ENCODE assay signal across 25 cellular contexts in the genomic region with DNA sequence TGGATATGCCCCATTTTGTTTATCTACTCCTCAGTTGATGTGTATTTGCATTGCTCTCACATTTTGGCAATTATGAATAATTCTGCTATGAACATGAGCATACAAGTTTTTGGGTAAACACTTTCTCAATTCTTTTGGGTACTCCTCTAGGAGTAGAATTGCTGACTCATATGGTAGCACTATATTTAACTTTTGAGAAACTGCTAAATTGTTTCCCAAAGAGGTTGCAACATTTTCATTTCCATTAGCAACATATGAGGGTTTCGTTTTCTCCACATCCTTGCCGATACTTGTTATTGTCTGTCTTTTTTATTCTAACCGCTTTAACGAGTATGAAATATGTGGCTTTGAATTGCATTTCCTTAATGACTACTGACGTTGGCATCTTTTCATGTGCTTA.
A peak's percentile ranks its signal among the peaks of the same experiment; 100 is the strongest.
DNase-seq lines count a peak whose midpoint lies in the region; ATAC-seq, FAIRE-seq and TF ChIP-seq lines count a peak whose summit lies in the region.
"Had no signal": no experiment of that assay in that cellular context is flagged by ENCODE, and none has a peak within 500 bp of the region (broad histone marks: within the 10 kb centered on the region; RNA-seq: fewer than 3 reads in every experiment).

No MANE protein-coding gene starts in this region.

- no peak overlapping the region for H2AFZ ChIP-seq in IMR-90 (replicated peaks; ENCODE audit: low read length, poor library complexity)
- H2AFZ ChIP-seq in OCI-LY7 (ENCODE audit: low read length) = no peak overlapping the region
- no peak overlapping the region for H2AFZ ChIP-seq in PC-3 (ENCODE audit: low read length)

- no peak overlapping the region for H2BK5ac ChIP-seq in IMR-90 (ENCODE audit: low read depth, low read length, poor library complexity, severe bottlenecking)

- TF ChIP-seq POLR2A in A549 (IDR thresholded peaks at IDR 0.05; ENCODE audit: low read length) (no peak), IMR-90 (IDR thresholded peaks at IDR 0.05; ENCODE audit: low read depth, low read length) (no peak)

- peaks cover 12% of the 10 kb centered on the region for H3K9me1 ChIP-seq in IMR-90 (ENCODE audit: insufficient read depth, low read length)

- TF ChIP-seq RAD21 in A549 (conservative IDR thresholded peaks at IDR 0.05 in 1 of 2, IDR thresholded peaks at IDR 0.05 in 1 of 2) (no peak), IMR-90 (IDR thresholded peaks at IDR 0.05; ENCODE audit: low read length) (no peak)

- H3K27me3 Mint-ChIP-seq in activated T-helper 1 cell treated with anti-CD3 and anti-CD28 coated beads, Interleukin-12 subunit alpha, Interleukin-12 subunit beta, Interleukin-2, Interleukin-4 antibody, amounts not matched to agents 30 ng/mL and 10 ng/mL and 1 ng/mL, durations not matched to agents 14 hours and 24 hours and 36 hours (ENCODE audit: insufficient read depth) = no peaks in the 10 kb centered on the region
- H3K27me3 Mint-ChIP-seq: activated CD4-positive, alpha-beta T cell treated with anti-CD3 and anti-CD28 coated beads, Interleukin-2, amount 10 ng/mL, durations not matched to agents 7 days and 5 days; naive thymus-derived CD4-positive, alpha-beta T cell had no signal

- in situ Hi-C loops in IMR-90 (cut with MboI; ENCODE audit: low sequenced_read_pairs) = loop anchor here (25.0 kb wide), 2 partner anchors 414 to 589 kb away; no protein-coding TSS in a partner anchor

- no TSS peak for BruUV-seq in IMR-90 (replicated peaks; lab: Mats Ljungman, UMichigan)
- BruUV-seq in OCI-LY7 (replicated peaks; lab: Mats Ljungman, UMichigan) = no TSS peak
- BruUV-seq in PC-3 (replicated peaks; lab: Mats Ljungman, UMichigan) = no TSS peak

- no peak overlapping the region for H2AK9ac ChIP-seq in IMR-90 (replicated peaks; ENCODE audit: low read depth, low read length, poor library complexity)

- H3K9ac ChIP-seq in IMR-90 (ENCODE audit: low read depth, low read length) = no peak overlapping the region
- no peak overlapping the region for H3K9ac ChIP-seq in PC-3 (ENCODE audit: low read length)

- no peak overlapping the region for H3K14ac ChIP-seq in IMR-90 (replicated peaks; ENCODE audit: low read depth, low read length)

- H3K36me3 ChIP-seq in IMR-90 (ENCODE audit: control insufficient read depth, insufficient read depth, low read length) (peaks cover 33% of the 10 kb centered on the region), OCI-LY7 (ENCODE audit: insufficient read depth, low read length) (no peaks in the 10 kb centered on the region), PC-3 (ENCODE audit: low read depth, low read length) (peaks cover 40% of the 10 kb centered on the region)
- H3K36me3 ChIP-seq: heart right ventricle, upper lobe of left lung had no signal

- H2BK15ac ChIP-seq in IMR-90 (ENCODE audit: low read depth, low read length) = no peak overlapping the region

- H3K9me3 Mint-ChIP-seq in activated T-helper 1 cell treated with anti-CD3 and anti-CD28 coated beads, Interleukin-12 subunit alpha, Interleukin-12 subunit beta, Interleukin-2, Interleukin-4 antibody, amounts not matched to agents 30 ng/mL and 10 ng/mL and 1 ng/mL, durations not matched to agents 14 hours and 24 hours and 36 hours = no peaks in the 10 kb centered on the region
- H3K9me3 Mint-ChIP-seq: activated CD4-positive, alpha-beta T cell treated with anti-CD3 and anti-CD28 coated beads, Interleukin-2, amount 10 ng/mL, durations not matched to agents 7 days and 5 days; naive thymus-derived CD4-positive, alpha-beta T cell had no signal

- CTCF ChIA-PET in A549 (lab: Yijun Ruan, JAX) (no interaction called here), IMR-90 (lab: Yijun Ruan, JAX) (no interaction called here), OCI-LY7 (lab: Charles Lee; ENCODE audit: unreplicated experiment) (no interaction called here), PC-3 (lab: Charles Lee) (no interaction called here)

- H3K23ac ChIP-seq in IMR-90 (ENCODE audit: low read depth, low read length) = no peak overlapping the region

- FAIRE-seq in A549 (lab: Jason Lieb, UNC) = no peak
- FAIRE-seq: D721Med, H54, RCC 7860 had no signal

- WGBS in A549 (ENCODE audit: missing lambda C conversion rate) = 91% methylated on average over 5 of the region's 5 CpGs
- WGBS in IMR-90 (ENCODE audit: extremely low coverage in 2 of 2, insufficient read length in 1 of 2), 2 experiments = no CpG with 5 or more reads among the region's 5 CpGs

- no peak overlapping the region for H4K8ac ChIP-seq in IMR-90 (ENCODE audit: low read depth in 2 of 2, low read length in 2 of 2)

- intact Hi-C loops in IMR-90 (cut with micrococcal nuclease) = no loop called here
- intact Hi-C loops in activated T-helper 1 cell treated with anti-CD3 and anti-CD28 coated beads, Interleukin-12 subunit alpha, Interleukin-12 subunit beta, Interleukin-2, Interleukin-4 antibody, amounts not matched to agents 30 ng/mL and 10 ng/mL and 1 ng/mL, durations not matched to agents 14 hours and 24 hours and 36 hours (cut with micrococcal nuclease) = no loop called here
- intact Hi-C loops in OCI-LY7 (cut with micrococcal nuclease; ENCODE audit: unreplicated experiment) = no loop called here
- intact Hi-C loops in PC-3 (cut with micrococcal nuclease) = no loop called here

- H3K27ac ChIP-seq in A549 (no peak overlapping the region), IMR-90 (ENCODE audit: insufficient read depth, low read length) (no peak overlapping the region), OCI-LY7 (ENCODE audit: low read depth, low read length, poor library complexity, severe bottlenecking) (no peak overlapping the region), PC-3 (ENCODE audit: low read length) (no peak overlapping the region)
- H3K27ac ChIP-seq: C4-2B, heart right ventricle, SK-N-MC, upper lobe of left lung, VCaP had no signal

- H4K5ac ChIP-seq in IMR-90 (ENCODE audit: low read depth, low read length) = no peak overlapping the region

- TF ChIP-seq CTCF in A549 (IDR thresholded peaks at IDR 0.05) = no peak
- TF ChIP-seq CTCF in IMR-90 (conservative IDR thresholded peaks at IDR 0.05; ENCODE audit: low read depth, low read length) = no peak
- no peak for TF ChIP-seq CTCF in OCI-LY7 (conservative IDR thresholded peaks at IDR 0.05; ENCODE audit: low read length)
- no peak for TF ChIP-seq CTCF in PC-3 (conservative IDR thresholded peaks at IDR 0.05; ENCODE audit: low read depth, low read length)

- no peak overlapping the region for H3K4me2 ChIP-seq in A549
- no peak overlapping the region for H3K4me2 ChIP-seq in IMR-90 (ENCODE audit: low read depth, low read length)
- H3K4me2 ChIP-seq in OCI-LY7 (ENCODE audit: low read length) = no peak overlapping the region
- H3K4me2 ChIP-seq in PC-3 (ENCODE audit: low read length) = no peak overlapping the region

- H3K4me3 Mint-ChIP-seq in activated T-helper 1 cell treated with anti-CD3 and anti-CD28 coated beads, Interleukin-12 subunit alpha, Interleukin-12 subunit beta, Interleukin-2, Interleukin-4 antibody, amounts not matched to agents 30 ng/mL and 10 ng/mL and 1 ng/mL, durations not matched to agents 14 hours and 24 hours and 36 hours = no peak overlapping the region
- H3K4me3 Mint-ChIP-seq: activated CD4-positive, alpha-beta T cell treated with anti-CD3 and anti-CD28 coated beads, Interleukin-2, amount 10 ng/mL, durations not matched to agents 7 days and 5 days; activated naive CD8-positive, alpha-beta T cell treated with anti-CD3 and anti-CD28 coated beads, Interleukin-2, amount 10 ng/mL, durations not matched to agents 7 days and 5 days; naive thymus-derived CD4-positive, alpha-beta T cell had no signal

- H3K79me1 ChIP-seq in IMR-90 (ENCODE audit: low read depth in 1 of 2, low read length in 2 of 2) = peaks cover 5 to 26% of the 10 kb centered on the region in 2 experiments; a peak in 3 of 4 replicates

- H3K27ac Mint-ChIP-seq in activated T-helper 1 cell treated with anti-CD3 and anti-CD28 coated beads, Interleukin-12 subunit alpha, Interleukin-12 subunit beta, Interleukin-2, Interleukin-4 antibody, amounts not matched to agents 30 ng/mL and 10 ng/mL and 1 ng/mL, durations not matched to agents 14 hours and 24 hours and 36 hours = peak overlapping the region; percentile 67
- H3K27ac Mint-ChIP-seq: activated CD4-positive, alpha-beta T cell treated with anti-CD3 and anti-CD28 coated beads, Interleukin-2, amount 10 ng/mL, durations not matched to agents 7 days and 5 days; activated naive CD8-positive, alpha-beta T cell treated with anti-CD3 and anti-CD28 coated beads, Interleukin-2, amount 10 ng/mL, durations not matched to agents 7 days and 5 days; naive thymus-derived CD4-positive, alpha-beta T cell had no signal

- H3K4me1 ChIP-seq in A549 = peaks cover 9% of the 10 kb centered on the region; the same call in 2 of the 3 replicates
- peaks cover 10% of the 10 kb centered on the region for H3K4me1 ChIP-seq in IMR-90 (ENCODE audit: control insufficient read depth, insufficient read depth, low read length)
- no peaks in the 10 kb centered on the region for H3K4me1 ChIP-seq in OCI-LY7 (ENCODE audit: insufficient read depth, low read length, poor library complexity, severe bottlenecking)
- peaks cover 23% of the 10 kb centered on the region for H3K4me1 ChIP-seq in PC-3 (ENCODE audit: insufficient read depth, low read length)

- H2AK5ac ChIP-seq in IMR-90 (ENCODE audit: low read depth, low read length) = no peak overlapping the region

- dilution Hi-C loops in IMR-90 (cut with HindIII; ENCODE audit: low sequenced_read_pairs, unreplicated experiment) = no loop called here

- no peak overlapping the region for H4K91ac ChIP-seq in IMR-90 (ENCODE audit: insufficient read depth, low read depth, low read length)

- H3K79me2 ChIP-seq in OCI-LY7 (ENCODE audit: insufficient read depth, low read depth, low read length) (no peaks in the 10 kb centered on the region), PC-3 (ENCODE audit: low read length) (peaks cover 6% of the 10 kb centered on the region; the same call in 1 of the 2 replicates)

- no peaks in the 10 kb centered on the region for H3K9me3 ChIP-seq in A549
- no peaks in the 10 kb centered on the region for H3K9me3 ChIP-seq in IMR-90 (ENCODE audit: control insufficient read depth, insufficient read depth, low read length)
- no peaks in the 10 kb centered on the region for H3K9me3 ChIP-seq in OCI-LY7 (ENCODE audit: low read length)
- H3K9me3 ChIP-seq in PC-3 (ENCODE audit: low read length) = no peaks in the 10 kb centered on the region
- H3K9me3 ChIP-seq: heart right ventricle, upper lobe of left lung had no signal

- no peaks in the 10 kb centered on the region for H4K20me1 ChIP-seq in IMR-90 (ENCODE audit: insufficient read depth, low read length)
- H4K20me1 ChIP-seq in OCI-LY7 (ENCODE audit: insufficient read depth, low read length) = no peaks in the 10 kb centered on the region
- H4K20me1 ChIP-seq in PC-3 (ENCODE audit: low read length) = no peaks in the 10 kb centered on the region

- POLR2A ChIA-PET in A549 (lab: Yijun Ruan, JAX) = no interaction called here
- POLR2A ChIA-PET in IMR-90 (lab: Charles Lee; ENCODE audit: unreplicated experiment) = no interaction called here
- POLR2A ChIA-PET in OCI-LY7 (lab: Charles Lee) = interaction anchor here (0.7 kb wide), 2 partner anchors 526 to 656 kb away, joined by 3 to 5 read pairs; no protein-coding TSS in a partner anchor
- POLR2A ChIA-PET in PC-3 (lab: Charles Lee; ENCODE audit: unreplicated experiment) = no interaction called here

- H3K36me3 Mint-ChIP-seq in activated T-helper 1 cell treated with anti-CD3 and anti-CD28 coated beads, Interleukin-12 subunit alpha, Interleukin-12 subunit beta, Interleukin-2, Interleukin-4 antibody, amounts not matched to agents 30 ng/mL and 10 ng/mL and 1 ng/mL, durations not matched to agents 14 hours and 24 hours and 36 hours (ENCODE audit: low read depth) = peaks cover 64% of the 10 kb centered on the region

- H3K4me3 ChIP-seq in A549 (no peak overlapping the region), IMR-90 (ENCODE audit: insufficient read depth, low read depth, low read length) (no peak overlapping the region), OCI-LY7 (ENCODE audit: low read depth, low read length, poor library complexity, severe bottlenecking) (no peak overlapping the region), PC-3 (ENCODE audit: low read length) (no peak overlapping the region)
- H3K4me3 ChIP-seq: heart right ventricle, SK-N-MC, upper lobe of left lung had no signal

- no peak overlapping the region for H2BK120ac ChIP-seq in IMR-90 (ENCODE audit: low read depth, low read length)

- DNase-seq in A549 (ENCODE audit: low read depth in 1 of 2, low spot score in 1 of 2) (no peak), IMR-90 (peak; percentile 13), fibroblast of peridontal ligament (ENCODE audit: extremely low read depth) (peak; percentile 77), OCI-LY7 (ENCODE audit: low spot score) (no peak), NCI-H1694 (lab: John Stamatoyannopoulos, UW) (no peak), PC-3 (no peak)
- DNase-seq in activated T-helper 1 cell treated with anti-CD3 and anti-CD28 coated beads, Interleukin-12 subunit alpha, Interleukin-12 subunit beta, Interleukin-2, Interleukin-4 antibody, amounts not matched to agents 30 ng/mL and 10 ng/mL and 1 ng/mL, durations not matched to agents 14 hours and 24 hours and 36 hours (ENCODE audit: low spot score) = no peak
- no peak for DNase-seq in central memory CD4-positive, alpha-beta T cell
- DNase-seq: activated CD4-positive, alpha-beta T cell treated with anti-CD3 and anti-CD28 coated beads, Interleukin-2, amount 10 ng/mL, durations not matched to agents 7 days and 5 days; activated naive CD8-positive, alpha-beta T cell treated with anti-CD3 and anti-CD28 coated beads, Interleukin-2, amount 10 ng/mL, durations not matched to agents 7 days and 5 days; effector memory CD4-positive, alpha-beta T cell; heart right ventricle; naive thymus-derived CD4-positive, alpha-beta T cell; NCI-H2029 treated with DMSO at 0.1 percent for 48 hours; NCI-H345; stimulated activated CD4-positive, alpha-beta T cell treated with anti-CD3 and anti-CD28 coated beads, Interleukin-15, amount 100 ng/mL, for 24 hours; stimulated activated CD8-positive, alpha-beta memory T cell treated with anti-CD3 and anti-CD28 coated beads, Interleukin-4, amount 100 ng/mL, for 48 hours; upper lobe of left lung had no signal

- TF ChIP-seq EP300 in A549 (IDR thresholded peaks at IDR 0.05) = no peak

- no peak overlapping the region for H3K56ac ChIP-seq in IMR-90 (ENCODE audit: extremely low read depth, insufficient read depth, low read length)

- H3K9me2 ChIP-seq in OCI-LY7 (ENCODE audit: insufficient read depth, low read length) = no peaks in the 10 kb centered on the region
- no peaks in the 10 kb centered on the region for H3K9me2 ChIP-seq in PC-3 (replicated peaks; ENCODE audit: low read length)

- peaks cover 70% of the 10 kb centered on the region for H3K4me1 Mint-ChIP-seq in activated T-helper 1 cell treated with anti-CD3 and anti-CD28 coated beads, Interleukin-12 subunit alpha, Interleukin-12 subunit beta, Interleukin-2, Interleukin-4 antibody, amounts not matched to agents 30 ng/mL and 10 ng/mL and 1 ng/mL, durations not matched to agents 14 hours and 24 hours and 36 hours (ENCODE audit: low read depth)

- ATAC-seq in A549 (no peak), IMR-90 (ENCODE audit: low read depth) (no peak), PC-3 (no peak)
- ATAC-seq: heart right ventricle; naive thymus-derived CD4-positive, alpha-beta T cell; sciatic nerve had no signal

- no peak overlapping the region for H3K4ac ChIP-seq in IMR-90 (ENCODE audit: low read depth, low read length)

- H2BK20ac ChIP-seq in IMR-90 (ENCODE audit: low read depth, low read length) = no peak overlapping the region

- no peak overlapping the region for H3K18ac ChIP-seq in IMR-90 (ENCODE audit: low read depth, low read length)

- H3F3A ChIP-seq in PC-3 (ENCODE audit: low read length, unreplicated experiment) = no peaks in the 10 kb centered on the region

- no peaks in the 10 kb centered on the region for H3K27me3 ChIP-seq in IMR-90 (ENCODE audit: control insufficient read depth, insufficient read depth, low read length)
- H3K27me3 ChIP-seq in PC-3 (ENCODE audit: low read length) = no peaks in the 10 kb centered on the region
- H3K27me3 ChIP-seq: heart right ventricle, upper lobe of left lung had no signal

Comparison
In these comparisons a context has a peak if more than half of its experiments do, and no peak if none do; other contexts are left out.
1. DNase-seq: peak in IMR-90 (single experiment) and fibroblast of peridontal ligament (single experiment); none in A549 (0 of 2), activated T-helper 1 cell treated with anti-CD3 and anti-CD28 coated beads, Interleukin-12 subunit alpha, Interleukin-12 subunit beta, Interleukin-2, Interleukin-4 antibody, amounts not matched to agents 30 ng/mL and 10 ng/mL and 1 ng/mL, durations not matched to agents 14 hours and 24 hours and 36 hours (single experiment), OCI-LY7 (single experiment), central memory CD4-positive, alpha-beta T cell (single experiment), NCI-H1694 (single experiment) and PC-3 (single experiment).